In genomic region chr1:232305020-232305419, GRCh38 we compare ENCODE assay signal across 26 cellular contexts.
A peak's percentile ranks its signal among the peaks of the same experiment; 100 is the strongest.
DNase-seq lines count a peak whose midpoint lies in the region; ATAC-seq and TF ChIP-seq lines count a peak whose summit lies in the region.
"Had no signal": no experiment of that assay in that cellular context is flagged by ENCODE, and none has a peak within 500 bp of the region (broad histone marks: within the 10 kb centered on the region; RNA-seq: fewer than 3 reads in every experiment).

No MANE protein-coding gene starts in this region.

- peak; percentile 65 for DNase-seq in COLO668 (lab: John Stamatoyannopoulos, UW; ENCODE audit: unreplicated experiment)
- peak; percentile 25 for DNase-seq in LNCaP clone FGC (ENCODE audit: low read depth)
- peak; percentile 93 for DNase-seq in NCI-H345 (lab: John Stamatoyannopoulos, UW)
- no peak for DNase-seq in NCI-H2171 treated with DMSO at 0.1 percent for 48 hours (lab: John Stamatoyannopoulos, UW)
- DNase-seq in effector CD4-positive, alpha-beta T cell: no peak
- no peak for DNase-seq in activated T-cell treated with anti-CD3 and anti-CD28 coated beads for 4 hours
- no peak for DNase-seq in D341Med (ENCODE audit: low spot score)
- DNase-seq: activated CD4-positive, alpha-beta T cell treated with anti-CD3 and anti-CD28 coated beads for 36 hours; activated naive CD4-positive, alpha-beta T cell treated with anti-CD3 and anti-CD28 coated beads for 36 hours; activated T-cell treated with anti-CD3 and anti-CD28 coated beads, Interleukin-2, amount 50 U/mL, for 48 hours; amygdala; C1 segment of cervical spinal cord; foreskin fibroblast; H7; MG63; NCI-H2171; NK-92 treated with Interleukin-12 subunit alpha and Interleukin-12 subunit beta, amount 100 ng/mL, for 24 hours; stimulated activated CD4-positive, alpha-beta T cell treated with anti-CD3 and anti-CD28 coated beads, Interleukin-2, amount 100 ng/mL, for 24 hours had no signal

- peak; percentile 19 for ATAC-seq in esophagus mucosa
- ATAC-seq: activated CD4-positive, alpha-beta T cell treated with anti-CD3 and anti-CD28 coated beads for 36 hours; Panc1; stimulated activated effector memory CD8-positive, alpha-beta T cell treated with anti-CD3 and anti-CD28 coated beads, Interleukin-12 subunit alpha, Interleukin-12 subunit beta, amount 100 ng/mL, for 72 hours had no signal

- TF ChIP-seq CTCF in LNCaP clone FGC (IDR thresholded peaks at IDR 0.05; ENCODE audit: control insufficient read depth, extremely low read depth, insufficient read depth): no peak

- no peak overlapping the region for H3K4me3 ChIP-seq in LNCaP clone FGC (ENCODE audit: low read depth, low read length)
- H3K4me3 ChIP-seq: cardiac muscle cell, MG63, SJSA1, skin epidermis, suprapubic skin, vagina had no signal

Comparison
In these comparisons a context has a peak if more than half of its experiments do, and no peak if none do; other contexts are left out.
1. DNase-seq: peak in COLO668 (single experiment), LNCaP clone FGC (single experiment) and NCI-H345 (single experiment); none in NCI-H2171 treated with DMSO at 0.1 percent for 48 hours (single experiment), effector CD4-positive, alpha-beta T cell (single experiment), activated T-cell treated with anti-CD3 and anti-CD28 coated beads for 4 hours (single experiment) and D341Med (single experiment).